16 cellular contexts compared by ENCODE assay signal in genomic region chr18:79067611-79068010, GRCh38. TPM values are rescaled to one million over a fixed set of nuclear protein-coding genes. Genes with fewer than 3 reads are reported as not detected.
DNase-seq lines count a peak whose midpoint lies in the region; ATAC-seq, FAIRE-seq and TF ChIP-seq lines count a peak whose summit lies in the region.
"Had no signal": no experiment of that assay in that cellular context is flagged by ENCODE, and none has a peak within 500 bp of the region (broad histone marks: within the 10 kb centered on the region; RNA-seq: fewer than 3 reads in every experiment).

No MANE protein-coding gene starts in this region.

- H3K27me3 ChIP-seq in CD4-positive, alpha-beta T cell (ENCODE audit: control insufficient read depth, insufficient read depth, low read length) = no peaks in the 10 kb centered on the region
- no peaks in the 10 kb centered on the region for H3K27me3 ChIP-seq in GM23338 (ENCODE audit: insufficient read depth)
- no peaks in the 10 kb centered on the region for H3K27me3 ChIP-seq in naive thymus-derived CD4-positive, alpha-beta T cell (ENCODE audit: control insufficient read depth in 2 of 2, insufficient read depth in 2 of 2, low read length in 2 of 2)
- H3K27me3 ChIP-seq: BE2C, vagina had no signal

- H3K4me2 ChIP-seq in GM23338 = no peak overlapping the region; the same call in 1 of the 2 replicates

- peaks cover 7% of the 10 kb centered on the region for H3K27me3 Mint-ChIP-seq in CD4-positive, alpha-beta T cell
- H3K27me3 Mint-ChIP-seq in GM23338 (ENCODE audit: insufficient read depth, low read depth, poor library complexity) = peaks cover 14% of the 10 kb centered on the region
- H3K27me3 Mint-ChIP-seq in activated naive CD8-positive, alpha-beta T cell = peaks cover 3% of the 10 kb centered on the region
- peaks cover 5 to 21% (median 7%) of the 10 kb centered on the region in 5 donors for H3K27me3 Mint-ChIP-seq in naive thymus-derived CD4-positive, alpha-beta T cell

- no peak for ATAC-seq in CD4-positive, alpha-beta T cell (ENCODE audit: poor library complexity)
- ATAC-seq in GM23338 (no peak), Right ventricle myocardium superior (ENCODE audit: poor library complexity) (no peak), HG03097 (IDR thresholded peaks at IDR 0.05; ENCODE audit: low FRiP score, unreplicated experiment) (no peak)
- no peak for ATAC-seq in naive thymus-derived CD4-positive, alpha-beta T cell

- H3K4me3 ChIP-seq in GM23338 = no peak overlapping the region
- H3K4me3 ChIP-seq in naive thymus-derived CD4-positive, alpha-beta T cell (ENCODE audit: low read length) = no peak overlapping the region

- no peak for FAIRE-seq in D721Med (lab: Jason Lieb, UNC)
- FAIRE-seq: endothelial cell of umbilical vein, HTR-8/SVneo had no signal

- peaks cover 31% of the 10 kb centered on the region for H3K79me2 ChIP-seq in GM23338 (replicated peaks; ENCODE audit: insufficient read depth)

- H4K20me1 ChIP-seq in GM23338 (replicated peaks; ENCODE audit: insufficient read depth) = no peaks in the 10 kb centered on the region

- peaks cover 53% of the 10 kb centered on the region for H3K4me1 Mint-ChIP-seq in CD4-positive, alpha-beta T cell (ENCODE audit: low read depth)
- H3K4me1 Mint-ChIP-seq in GM23338 = peaks cover 4% of the 10 kb centered on the region
- H3K4me1 Mint-ChIP-seq in activated naive CD8-positive, alpha-beta T cell (ENCODE audit: low read depth) = peaks cover 35% of the 10 kb centered on the region
- peaks cover 23 to 53% (median 41%) of the 10 kb centered on the region in 7 donors for H3K4me1 Mint-ChIP-seq in naive thymus-derived CD4-positive, alpha-beta T cell

- peaks cover 28% of the 10 kb centered on the region for H3K36me3 Mint-ChIP-seq in CD4-positive, alpha-beta T cell (ENCODE audit: low read depth)
- peaks cover 36% of the 10 kb centered on the region for H3K36me3 Mint-ChIP-seq in GM23338 (ENCODE audit: low read depth)
- H3K36me3 Mint-ChIP-seq in activated naive CD8-positive, alpha-beta T cell = peaks cover 23% of the 10 kb centered on the region
- H3K36me3 Mint-ChIP-seq in naive thymus-derived CD4-positive, alpha-beta T cell = peaks cover 9 to 28% (median 14%) of the 10 kb centered on the region in 5 donors

- H3K9me3 Mint-ChIP-seq in CD4-positive, alpha-beta T cell = no peaks in the 10 kb centered on the region
- peaks cover 43% of the 10 kb centered on the region for H3K9me3 Mint-ChIP-seq in GM23338
- no peaks in the 10 kb centered on the region for H3K9me3 Mint-ChIP-seq in activated naive CD8-positive, alpha-beta T cell (ENCODE audit: low read depth)
- peaks cover 0 to 24% (median 3%) of the 10 kb centered on the region in 11 donors for H3K9me3 Mint-ChIP-seq in naive thymus-derived CD4-positive, alpha-beta T cell

- H3K36me3 ChIP-seq in GM23338 (ENCODE audit: insufficient read depth) = no peaks in the 10 kb centered on the region
- no peaks in the 10 kb centered on the region for H3K36me3 ChIP-seq in naive thymus-derived CD4-positive, alpha-beta T cell (ENCODE audit: control insufficient read depth in 2 of 3, insufficient read depth in 3 of 3, low read length in 3 of 3)
- H3K36me3 ChIP-seq: BE2C, vagina had no signal

- H3K27ac ChIP-seq in CD4-positive, alpha-beta T cell (ENCODE audit: low read depth, low read length) = peak overlapping the region; percentile 97
- H3K27ac ChIP-seq in GM23338 (ENCODE audit: low read depth) = no peak overlapping the region
- H3K27ac ChIP-seq in naive thymus-derived CD4-positive, alpha-beta T cell (ENCODE audit: low read depth, low read length) = peak overlapping the region; percentile 98

- H2AFZ ChIP-seq in GM23338 = no peak overlapping the region

- intact Hi-C loops in CD4-positive, alpha-beta T cell (cut with DNase I, micrococcal nuclease) = loop anchor here (5.0 to 10.0 kb wide), 4 partner anchors 180 to 965 kb away; partner anchors contain the start of genes NFATC1 (in 1 of the 2), RBFA (in 1 of the 2) and SLC66A2 (in 1 of the 2)
- intact Hi-C loops in naive thymus-derived CD4-positive, alpha-beta T cell (cut with micrococcal nuclease) = loop anchor here (2.0 to 5.0 kb wide), 9 partner anchors 90 to 1040 kb away; partner anchors contain the start of genes SLC66A2 (in 2 of the 2), ADNP2 (in 1 of the 2) and TXNL4A (in 1 of the 2)
- intact Hi-C loops in Right ventricle myocardium superior (cut with DNase I) = no loop called here

- CTCF ChIA-PET in CD4-positive, alpha-beta T cell (lab: Charles Lee) = no interaction called here
- CTCF ChIA-PET in naive thymus-derived CD4-positive, alpha-beta T cell (lab: Charles Lee) = no interaction called here

- POLR2A ChIA-PET in CD4-positive, alpha-beta T cell (lab: Charles Lee) = interaction anchor here (0.9 to 2.2 kb wide), 5 partner anchors 15 to 1041 kb away, joined by 3 to 12 read pairs (median 5); partner anchors contain the start of gene ADNP2
- POLR2A ChIA-PET in naive thymus-derived CD4-positive, alpha-beta T cell (lab: Charles Lee) = interaction anchor here (0.7 to 1.1 kb wide), 2 partner anchors 34 to 611 kb away, joined by 3 read pairs; no protein-coding TSS in a partner anchor

- H3K4me1 ChIP-seq in GM23338 (ENCODE audit: insufficient read depth) = peaks cover 4% of the 10 kb centered on the region
- H3K4me1 ChIP-seq in naive thymus-derived CD4-positive, alpha-beta T cell (ENCODE audit: control insufficient read depth in 2 of 2, insufficient read depth in 2 of 2, low read length in 2 of 2) = peaks cover 12 to 28% of the 10 kb centered on the region in 2 donors
- H3K4me1 ChIP-seq: BE2C had no signal

- H3K9me2 ChIP-seq in GM23338 (ENCODE audit: insufficient read depth) = no peaks in the 10 kb centered on the region

- H3F3A ChIP-seq in GM23338 (replicated peaks; ENCODE audit: low read depth) = no peaks in the 10 kb centered on the region

- DNase-seq in CD4-positive, alpha-beta T cell = no peak
- DNase-seq in GM23338 (ENCODE audit: low spot score) (no peak), Right ventricle myocardium superior (no peak), D721Med (ENCODE audit: insufficient read length, low spot score) (no peak), inferior parietal cortex (ENCODE audit: extremely low spot score) (no peak)
- no peak for DNase-seq in naive thymus-derived CD4-positive, alpha-beta T cell
- DNase-seq: BE2C, NCI-H1105, NCI-H446, OCI-M1, retina had no signal

- H3K27ac Mint-ChIP-seq in CD4-positive, alpha-beta T cell = peak overlapping the region; percentile 100
- no peak overlapping the region for H3K27ac Mint-ChIP-seq in GM23338
- H3K27ac Mint-ChIP-seq in activated naive CD8-positive, alpha-beta T cell = peak overlapping the region; percentile 99
- H3K27ac Mint-ChIP-seq in naive thymus-derived CD4-positive, alpha-beta T cell = peak overlapping the region; percentile 98 to 100 (median 99)

- peak overlapping the region; percentile 91 for H3K4me3 Mint-ChIP-seq in CD4-positive, alpha-beta T cell
- peak overlapping the region; percentile 54 for H3K4me3 Mint-ChIP-seq in GM23338
- H3K4me3 Mint-ChIP-seq in activated naive CD8-positive, alpha-beta T cell = peak overlapping the region; percentile 93
- peak overlapping the region; percentile 9 to 98 (median 94) for H3K4me3 Mint-ChIP-seq in naive thymus-derived CD4-positive, alpha-beta T cell

- no peak for TF ChIP-seq CTCF in CD4-positive, alpha-beta T cell (IDR thresholded peaks at IDR 0.05)
- TF ChIP-seq CTCF in GM23338 (conservative IDR thresholded peaks at IDR 0.05; ENCODE audit: low read depth in 2 of 2) (no peak), D721Med (IDR thresholded peaks at IDR 0.05; ENCODE audit: insufficient read depth, missing control alignments) (no peak)

- no peaks in the 10 kb centered on the region for H3K9me3 ChIP-seq in CD4-positive, alpha-beta T cell (ENCODE audit: control insufficient read depth, low read length)
- no peaks in the 10 kb centered on the region for H3K9me3 ChIP-seq in naive thymus-derived CD4-positive, alpha-beta T cell (ENCODE audit: control insufficient read depth in 2 of 3, low read length in 3 of 3)
- H3K9me3 ChIP-seq: vagina had no signal

TF ChIP-seq in GM23338, 12 proteins besides CTCF, POLR2A, EP300 and RAD21 (continues in another document):
- TF ChIP-seq REST (IDR thresholded peaks at IDR 0.05; ENCODE audit: unreplicated experiment) = no peak

RNA-seq across cellular contexts. Expression of gene ATP9B, which starts 1.6 kb away (rescaled TPM):
- 10 to 100 TPM; 61.9 to 63.5 TPM for total RNA-seq in CD4-positive, alpha-beta T cell
- 25.6 and 29.7 TPM in 2 replicates for total RNA-seq in GM23338 (2014; rRNA removed; shearing (Covaris generic))
- 12.1 and 14.2 TPM in 2 replicates for polyA plus RNA-seq in GM23338 (2016; fragmentation: Nextera tagmentation; extraction: Ambion mirVana)
- 10 to 100 TPM; 36.1 to 90.5 (median 90.0) TPM for total RNA-seq in naive thymus-derived CD4-positive, alpha-beta T cell
- polyA plus RNA-seq in naive thymus-derived CD4-positive, alpha-beta T cell = 10 to 100 TPM; 21.3 to 26.1 TPM
- total RNA-seq in Right ventricle myocardium superior = 13.7 TPM
